3 cellular contexts compared by ENCODE assay signal in the genomic region with DNA sequence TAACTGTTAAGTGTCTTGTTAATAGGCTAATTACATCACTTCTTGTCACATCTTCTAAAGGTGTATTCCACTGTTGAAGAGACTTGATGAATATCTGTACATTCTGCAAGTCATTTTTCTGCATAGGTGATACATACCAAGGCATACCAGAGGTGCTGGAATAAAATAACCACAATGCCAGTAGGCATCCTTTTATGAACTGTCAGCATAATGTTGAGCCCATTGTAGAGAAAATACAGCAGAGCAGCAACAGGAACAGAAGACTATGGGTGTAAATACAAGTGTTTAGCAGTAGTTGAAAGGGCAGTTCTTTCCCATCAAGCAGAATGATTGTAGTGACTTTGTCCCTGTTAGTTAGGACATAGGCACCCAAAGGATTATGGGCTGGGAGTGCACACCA.
A peak's percentile ranks its signal among the peaks of the same experiment; 100 is the strongest.
TF ChIP-seq lines count a peak whose summit lies in the region.

No MANE protein-coding gene starts in this region.

TF ChIP-seq in HepG2, 621 proteins besides CTCF, POLR2A, EP300 and RAD21:
- TF ChIP-seq MAFF (IDR thresholded peaks at IDR 0.05; ENCODE audit: low read depth, low read length) (peak; percentile 81), TCF7L2 (IDR thresholded peaks at IDR 0.05; ENCODE audit: low read depth, low read length) (no peak), MAFK (conservative IDR thresholded peaks at IDR 0.05 in 1 of 2, IDR thresholded peaks at IDR 0.05 in 1 of 2; ENCODE audit: low read length in 2 of 2) (peak; percentile 82 to 85)

TF ChIP-seq in A549, 52 proteins besides CTCF, POLR2A, EP300 and RAD21:
- TF ChIP-seq EHMT2 (IDR thresholded peaks at IDR 0.05; ENCODE audit: low read depth) (no peak), MAFK (IDR thresholded peaks at IDR 0.05; ENCODE audit: partially characterized antibody) (peak; percentile 77)
TF ChIP-seq in A549: peak in this region for 1.

TF ChIP-seq in IMR-90, 13 proteins besides CTCF, POLR2A, EP300 and RAD21:
- TF ChIP-seq CEBPB (IDR thresholded peaks at IDR 0.05; ENCODE audit: low read depth, low read length) (no peak), BHLHE40 (IDR thresholded peaks at IDR 0.05; ENCODE audit: low read depth, low read length) (no peak), RCOR1 (IDR thresholded peaks at IDR 0.05; ENCODE audit: insufficient replicate concordance, low read length) (no peak), MAFK (IDR thresholded peaks at IDR 0.05; ENCODE audit: low read depth, low read length) (peak; percentile 27; the same call in 1 of the 2 replicates), MXI1 (IDR thresholded peaks at IDR 0.05; ENCODE audit: borderline replicate concordance, low read depth, low read length) (no peak), RFX5 (IDR thresholded peaks at IDR 0.05; ENCODE audit: low read depth, low read length) (no peak)
- TF ChIP-seq, protein P1, sequence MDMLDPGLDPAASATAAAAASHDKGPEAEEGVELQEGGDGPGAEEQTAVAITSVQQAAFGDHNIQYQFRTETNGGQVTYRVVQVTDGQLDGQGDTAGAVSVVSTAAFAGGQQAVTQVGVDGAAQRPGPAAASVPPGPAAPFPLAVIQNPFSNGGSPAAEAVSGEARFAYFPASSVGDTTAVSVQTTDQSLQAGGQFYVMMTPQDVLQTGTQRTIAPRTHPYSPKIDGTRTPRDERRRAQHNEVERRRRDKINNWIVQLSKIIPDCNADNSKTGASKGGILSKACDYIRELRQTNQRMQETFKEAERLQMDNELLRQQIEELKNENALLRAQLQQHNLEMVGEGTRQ (IDR thresholded peaks at IDR 0.05; ENCODE audit: low read depth, low read length) = no peak
- TF ChIP-seq, protein P2, sequence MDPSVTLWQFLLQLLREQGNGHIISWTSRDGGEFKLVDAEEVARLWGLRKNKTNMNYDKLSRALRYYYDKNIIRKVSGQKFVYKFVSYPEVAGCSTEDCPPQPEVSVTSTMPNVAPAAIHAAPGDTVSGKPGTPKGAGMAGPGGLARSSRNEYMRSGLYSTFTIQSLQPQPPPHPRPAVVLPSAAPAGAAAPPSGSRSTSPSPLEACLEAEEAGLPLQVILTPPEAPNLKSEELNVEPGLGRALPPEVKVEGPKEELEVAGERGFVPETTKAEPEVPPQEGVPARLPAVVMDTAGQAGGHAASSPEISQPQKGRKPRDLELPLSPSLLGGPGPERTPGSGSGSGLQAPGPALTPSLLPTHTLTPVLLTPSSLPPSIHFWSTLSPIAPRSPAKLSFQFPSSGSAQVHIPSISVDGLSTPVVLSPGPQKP (IDR thresholded peaks at IDR 0.05; ENCODE audit: borderline replicate concordance, low read depth, low read length) = no peak
